ENCODE assay signal across 15 cellular contexts in genomic region chr9:113933671-113934070, GRCh38. TPM values are rescaled to one million over a fixed set of nuclear protein-coding genes. Genes with fewer than 3 reads are reported as not detected.
DNase-seq lines count a peak whose midpoint lies in the region; ATAC-seq and TF ChIP-seq lines count a peak whose summit lies in the region.
"Had no signal": no experiment of that assay in that cellular context is flagged by ENCODE, and none has a peak within 500 bp of the region (broad histone marks: within the 10 kb centered on the region; RNA-seq: fewer than 3 reads in every experiment).

No MANE protein-coding gene starts in this region.

- no peak for TF ChIP-seq POLR2A in spleen (IDR thresholded peaks at IDR 0.05)

- intact Hi-C loops in colonic mucosa (cut with DNase I) = no loop called here
- intact Hi-C loops in spleen (cut with DNase I; ENCODE audit: low total_unique reads) = no loop called here

- no peak overlapping the region for H3K27ac Mint-ChIP-seq in activated CD8-positive, alpha-beta memory T cell treated with anti-CD3 and anti-CD28 coated beads, Interleukin-2, amount 10 ng/mL, durations not matched to agents 7 days and 5 days
- no peak overlapping the region for H3K27ac Mint-ChIP-seq in WTC11
- H3K27ac Mint-ChIP-seq: CD4-positive, CD25-positive, alpha-beta regulatory T cell had no signal

- CTCF ChIA-PET in activated CD8-positive, alpha-beta memory T cell treated with anti-CD3 and anti-CD28 coated beads, Interleukin-2, amount 10 ng/mL, durations not matched to agents 7 days and 5 days (lab: Charles Lee) = no interaction called here
- CTCF ChIA-PET in WTC11 (lab: Charles Lee) = no interaction called here

- H3K4me3 Mint-ChIP-seq in activated CD8-positive, alpha-beta memory T cell treated with anti-CD3 and anti-CD28 coated beads, Interleukin-2, amount 10 ng/mL, durations not matched to agents 7 days and 5 days = no peak overlapping the region
- no peak overlapping the region for H3K4me3 Mint-ChIP-seq in WTC11
- H3K4me3 Mint-ChIP-seq: CD4-positive, CD25-positive, alpha-beta regulatory T cell had no signal

- in situ Hi-C loops in ACHN (cut with HindIII; ENCODE audit: low pct_ligation_motif_present, low pct_unique_long_range_greater_than_20kb, low sequenced_read_pairs) = no loop called here

- ATAC-seq in activated CD8-positive, alpha-beta memory T cell treated with anti-CD3 and anti-CD28 coated beads, Interleukin-2, amount 10 ng/mL, durations not matched to agents 7 days and 5 days = no peak
- ATAC-seq in lung (ENCODE audit: insufficient read depth, low FRiP score) (no peak), thoracic aorta (ENCODE audit: insufficient number of reproducible peaks, low FRiP score, low read depth) (no peak), WTC11 (no peak)
- ATAC-seq: HCT116, HepG2 had no signal

- H3K9me3 ChIP-seq in colonic mucosa = no peaks in the 10 kb centered on the region
- H3K9me3 ChIP-seq in lung (ENCODE audit: control insufficient read depth in 2 of 2, insufficient read depth in 1 of 2, low read length in 1 of 2) = peaks cover 0 to 3% of the 10 kb centered on the region in 2 donors
- no peaks in the 10 kb centered on the region for H3K9me3 ChIP-seq in thoracic aorta
- peaks cover 0 to 10% (median 4%) of the 10 kb centered on the region in 8 donors for H3K9me3 ChIP-seq in spleen

- H3K9me3 Mint-ChIP-seq in activated CD8-positive, alpha-beta memory T cell treated with anti-CD3 and anti-CD28 coated beads, Interleukin-2, amount 10 ng/mL, durations not matched to agents 7 days and 5 days (ENCODE audit: low read depth) = no peaks in the 10 kb centered on the region
- H3K9me3 Mint-ChIP-seq in WTC11 = peaks cover 5% of the 10 kb centered on the region

- H3K27ac ChIP-seq in colonic mucosa (no peak overlapping the region), lung (ENCODE audit: low read depth in 1 of 2, low read length in 1 of 2) (no peak overlapping the region), thoracic aorta (peak overlapping the region; percentile 62 to 75), spleen (no peak overlapping the region)
- H3K27ac ChIP-seq: A549, GM23248 had no signal

- H3K4me1 ChIP-seq in colonic mucosa = no peaks in the 10 kb centered on the region
- peaks cover 0 to 11% of the 10 kb centered on the region in 2 donors for H3K4me1 ChIP-seq in lung (ENCODE audit: control insufficient read depth in 2 of 2, insufficient read depth in 2 of 2, low read length in 2 of 2)
- peaks cover 15 to 61% of the 10 kb centered on the region in 2 donors for H3K4me1 ChIP-seq in thoracic aorta (ENCODE audit: control insufficient read depth in 1 of 2, low read depth in 2 of 2)
- H3K4me1 ChIP-seq in spleen = peaks cover 0 to 9% (median 0%) of the 10 kb centered on the region in 6 donors
- H3K4me1 ChIP-seq: A549 had no signal

- no peak overlapping the region for H3K4me3 ChIP-seq in colonic mucosa
- H3K4me3 ChIP-seq in lung = no peak overlapping the region
- no peak overlapping the region for H3K4me3 ChIP-seq in thoracic aorta
- no peak overlapping the region for H3K4me3 ChIP-seq in spleen
- H3K4me3 ChIP-seq: A549, GM23248 had no signal

- POLR2A ChIA-PET in WTC11 (lab: Charles Lee) = no interaction called here

- DNase-seq in activated CD8-positive, alpha-beta memory T cell treated with anti-CD3 and anti-CD28 coated beads, Interleukin-2, amount 10 ng/mL, durations not matched to agents 7 days and 5 days = peak; percentile 31
- peak; percentile 12 for DNase-seq in colonic mucosa
- peak; percentile 21 for DNase-seq in lung (ENCODE audit: low spot score)
- no peak for DNase-seq in thoracic aorta (ENCODE audit: low spot score)
- no peak for DNase-seq in stimulated activated CD4-positive, alpha-beta T cell treated with anti-CD3 and anti-CD28 coated beads, Interleukin-4, amount 100 ng/mL, for 1 hour
- DNase-seq in spleen = no peak
- no peak for DNase-seq in ACHN
- no peak for DNase-seq in WTC11 (ENCODE audit: low spot score)
- DNase-seq: CD4-positive, CD25-positive, alpha-beta regulatory T cell; DMS53; GF-D8; GM23248 had no signal

- TF ChIP-seq CTCF in colonic mucosa (IDR thresholded peaks at IDR 0.05) = no peak
- TF ChIP-seq CTCF in lung (IDR thresholded peaks at IDR 0.05; ENCODE audit: control extremely low read depth, extremely low read depth) = no peak
- no peak for TF ChIP-seq CTCF in thoracic aorta (IDR thresholded peaks at IDR 0.05)
- no peak for TF ChIP-seq CTCF in spleen (IDR thresholded peaks at IDR 0.05 in 8 of 11, conservative IDR thresholded peaks at IDR 0.05 in 3 of 11)
- no peak for TF ChIP-seq CTCF in WTC11 (IDR thresholded peaks at IDR 0.05)

- H3K4me1 Mint-ChIP-seq in activated CD8-positive, alpha-beta memory T cell treated with anti-CD3 and anti-CD28 coated beads, Interleukin-2, amount 10 ng/mL, durations not matched to agents 7 days and 5 days = no peaks in the 10 kb centered on the region
- H3K4me1 Mint-ChIP-seq in WTC11 = peaks cover 7% of the 10 kb centered on the region
- H3K4me1 Mint-ChIP-seq: CD4-positive, CD25-positive, alpha-beta regulatory T cell had no signal

- H3K27me3 ChIP-seq in colonic mucosa (no peaks in the 10 kb centered on the region), lung (ENCODE audit: control insufficient read depth, insufficient read depth) (no peaks in the 10 kb centered on the region), thoracic aorta (replicated peaks; ENCODE audit: insufficient read depth) (no peaks in the 10 kb centered on the region), spleen (replicated peaks in 1 of 7) (no peaks in the 10 kb centered on the region)

- H3K36me3 ChIP-seq in colonic mucosa (no peaks in the 10 kb centered on the region), lung (ENCODE audit: control insufficient read depth in 2 of 2, insufficient read depth in 2 of 2, low read length in 2 of 2) (no peaks in the 10 kb centered on the region), thoracic aorta (no peaks in the 10 kb centered on the region), spleen (no peaks in the 10 kb centered on the region)

- no peaks in the 10 kb centered on the region for H3K36me3 Mint-ChIP-seq in activated CD8-positive, alpha-beta memory T cell treated with anti-CD3 and anti-CD28 coated beads, Interleukin-2, amount 10 ng/mL, durations not matched to agents 7 days and 5 days
- H3K36me3 Mint-ChIP-seq in WTC11 = peaks cover 1% of the 10 kb centered on the region; the same call in 1 of the 2 replicates
- H3K36me3 Mint-ChIP-seq: CD4-positive, CD25-positive, alpha-beta regulatory T cell had no signal

- H3K27me3 Mint-ChIP-seq in activated CD8-positive, alpha-beta memory T cell treated with anti-CD3 and anti-CD28 coated beads, Interleukin-2, amount 10 ng/mL, durations not matched to agents 7 days and 5 days = peaks cover 2% of the 10 kb centered on the region
- H3K27me3 Mint-ChIP-seq in WTC11 (ENCODE audit: low read depth) = no peaks in the 10 kb centered on the region
- H3K27me3 Mint-ChIP-seq: CD4-positive, CD25-positive, alpha-beta regulatory T cell had no signal

- no peak overlapping the region for H3K9ac ChIP-seq in colonic mucosa (ENCODE audit: low read depth in 2 of 2, low read length in 2 of 2)
- H3K9ac ChIP-seq: GM23248 had no signal

TF ChIP-seq in WTC11, 78 proteins besides CTCF, POLR2A, EP300 and RAD21 (continues in another document):
- TF ChIP-seq ESRRA (CRISPR knock-in tag; IDR thresholded peaks at IDR 0.05; ENCODE audit: borderline replicate concordance) (no peak), PREB (CRISPR knock-in tag; IDR thresholded peaks at IDR 0.05; ENCODE audit: borderline replicate concordance) (no peak), ATF2 (CRISPR knock-in tag; IDR thresholded peaks at IDR 0.05; ENCODE audit: borderline replicate concordance, low read depth) (no peak), ATF1 (CRISPR knock-in tag; IDR thresholded peaks at IDR 0.05) (no peak), CBFB (CRISPR knock-in tag; IDR thresholded peaks at IDR 0.05; ENCODE audit: low read depth) (no peak), HMGA2 (CRISPR knock-in tag; IDR thresholded peaks at IDR 0.05) (no peak), TEAD1 (CRISPR knock-in tag; IDR thresholded peaks at IDR 0.05) (no peak), GTF2I (CRISPR knock-in tag; conservative IDR thresholded peaks at IDR 0.05) (no peak), ATF3 (CRISPR knock-in tag; conservative IDR thresholded peaks at IDR 0.05) (no peak), ZMAT4 (CRISPR knock-in tag; IDR thresholded peaks at IDR 0.05) (no peak)

RNA-seq across cellular contexts. Expression of gene ZNF618, which starts 57.6 kb away (rescaled TPM):
- total RNA-seq in activated CD8-positive, alpha-beta memory T cell treated with anti-CD3 and anti-CD28 coated beads, Interleukin-2, amount 10 ng/mL, durations not matched to agents 7 days and 5 days = under 1 TPM; 0.54 to 0.79 TPM
- total RNA-seq in colonic mucosa (1 to 10 TPM; 3.1 to 3.3 TPM), lung (10 to 100 TPM in 1 of 2 donors, 1 to 10 TPM in 1; 9.4 to 16.3 TPM), thoracic aorta (10 to 100 TPM; 16.6 to 24.9 TPM), spleen (10 to 100 TPM in 4 of 7 donors, 1 to 10 TPM in 3; 5.2 to 14.8 (median 10.9) TPM), WTC11 (2021) (21.5 to 23.9 TPM (median 22.0 TPM) in 3 replicates)
- polyA plus RNA-seq in lung (1 to 10 TPM; 1.6 to 2.6 TPM), spleen (1 to 10 TPM in 2 of 3 donors, under 1 TPM in 1; 0.58 to 2.4 (median 1.0) TPM)
- polyA plus RNA-seq: CD4-positive, CD25-positive, alpha-beta regulatory T cell had no signal

Comparison
In these comparisons a context has a peak if more than half of its experiments do, and no peak if none do; other contexts are left out.
1. DNase-seq: peak in activated CD8-positive, alpha-beta memory T cell treated with anti-CD3 and anti-CD28 coated beads, Interleukin-2, amount 10 ng/mL, durations not matched to agents 7 days and 5 days (single experiment), colonic mucosa (single experiment) and lung (single experiment); none in thoracic aorta (single experiment), stimulated activated CD4-positive, alpha-beta T cell treated with anti-CD3 and anti-CD28 coated beads, Interleukin-4, amount 100 ng/mL, for 1 hour (single experiment), spleen (single experiment), ACHN (single experiment) and WTC11 (single experiment).
2. H3K27ac ChIP-seq: peak in thoracic aorta (2 of 2); none in colonic mucosa (single experiment), lung (0 of 2) and spleen (0 of 8).